In the genomic region with DNA sequence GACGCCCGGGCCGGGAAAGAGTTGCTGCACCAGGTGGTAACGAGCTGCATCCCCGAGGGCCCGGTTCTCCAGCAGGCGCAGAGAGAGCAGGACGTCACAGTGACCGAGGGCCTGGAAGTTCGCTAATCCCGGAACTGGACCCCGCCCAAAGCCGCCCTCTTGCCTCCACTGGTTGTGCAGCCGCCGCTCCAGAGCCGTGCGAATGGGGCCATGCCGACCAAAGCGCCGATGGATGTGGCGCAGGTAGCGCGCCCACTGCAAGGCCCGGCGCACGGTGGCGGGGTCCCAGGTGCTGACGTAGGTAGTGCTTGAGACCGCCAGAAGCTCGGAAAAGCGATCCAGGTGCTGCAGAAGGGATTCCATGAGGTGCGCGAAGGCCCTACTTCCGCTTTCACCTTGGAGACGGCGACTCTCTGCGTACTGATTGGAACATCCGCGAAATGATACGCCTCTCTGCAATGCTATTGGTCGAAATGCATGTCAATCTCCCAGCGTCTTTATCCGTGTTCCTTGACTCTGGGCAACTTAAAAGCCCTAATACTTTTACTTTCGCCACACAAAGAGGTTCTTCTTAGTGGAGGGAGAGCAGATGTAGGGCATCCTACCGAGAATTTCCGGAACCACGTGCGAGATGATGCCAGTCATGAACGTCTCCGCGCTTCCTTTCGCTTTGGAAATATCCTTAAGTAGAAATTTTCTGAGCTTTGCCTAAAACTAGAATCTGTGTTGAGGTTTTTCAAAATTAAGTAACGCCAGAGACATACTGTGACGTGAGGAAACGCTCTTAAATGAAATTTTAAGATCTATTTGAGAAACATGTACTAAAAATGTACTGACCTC, we compare ENCODE assay signal across 1 cellular context.
TF ChIP-seq lines count a peak whose summit lies in the region.

A gene with protein sequence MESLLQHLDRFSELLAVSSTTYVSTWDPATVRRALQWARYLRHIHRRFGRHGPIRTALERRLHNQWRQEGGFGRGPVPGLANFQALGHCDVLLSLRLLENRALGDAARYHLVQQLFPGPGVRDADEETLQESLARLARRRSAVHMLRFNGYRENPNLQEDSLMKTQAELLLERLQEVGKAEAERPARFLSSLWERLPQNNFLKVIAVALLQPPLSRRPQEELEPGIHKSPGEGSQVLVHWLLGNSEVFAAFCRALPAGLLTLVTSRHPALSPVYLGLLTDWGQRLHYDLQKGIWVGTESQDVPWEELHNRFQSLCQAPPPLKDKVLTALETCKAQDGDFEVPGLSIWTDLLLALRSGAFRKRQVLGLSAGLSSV (minus strand): TSS at position 376 of the 840 bp plus-strand sequence. CDS start 13 bp downstream, at position 363.

TF ChIP-seq in HepG2, 621 proteins besides CTCF, POLR2A, EP300 and RAD21 (continued from another document and continues in another):
- TF ChIP-seq, protein P1, sequence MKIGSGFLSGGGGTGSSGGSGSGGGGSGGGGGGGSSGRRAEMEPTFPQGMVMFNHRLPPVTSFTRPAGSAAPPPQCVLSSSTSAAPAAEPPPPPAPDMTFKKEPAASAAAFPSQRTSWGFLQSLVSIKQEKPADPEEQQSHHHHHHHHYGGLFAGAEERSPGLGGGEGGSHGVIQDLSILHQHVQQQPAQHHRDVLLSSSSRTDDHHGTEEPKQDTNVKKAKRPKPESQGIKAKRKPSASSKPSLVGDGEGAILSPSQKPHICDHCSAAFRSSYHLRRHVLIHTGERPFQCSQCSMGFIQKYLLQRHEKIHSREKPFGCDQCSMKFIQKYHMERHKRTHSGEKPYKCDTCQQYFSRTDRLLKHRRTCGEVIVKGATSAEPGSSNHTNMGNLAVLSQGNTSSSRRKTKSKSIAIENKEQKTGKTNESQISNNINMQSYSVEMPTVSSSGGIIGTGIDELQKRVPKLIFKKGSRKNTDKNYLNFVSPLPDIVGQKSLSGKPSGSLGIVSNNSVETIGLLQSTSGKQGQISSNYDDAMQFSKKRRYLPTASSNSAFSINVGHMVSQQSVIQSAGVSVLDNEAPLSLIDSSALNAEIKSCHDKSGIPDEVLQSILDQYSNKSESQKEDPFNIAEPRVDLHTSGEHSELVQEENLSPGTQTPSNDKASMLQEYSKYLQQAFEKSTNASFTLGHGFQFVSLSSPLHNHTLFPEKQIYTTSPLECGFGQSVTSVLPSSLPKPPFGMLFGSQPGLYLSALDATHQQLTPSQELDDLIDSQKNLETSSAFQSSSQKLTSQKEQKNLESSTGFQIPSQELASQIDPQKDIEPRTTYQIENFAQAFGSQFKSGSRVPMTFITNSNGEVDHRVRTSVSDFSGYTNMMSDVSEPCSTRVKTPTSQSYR (CRISPR knock-in tag; IDR thresholded peaks at IDR 0.05; ENCODE audit: borderline replicate concordance) = peak; percentile 9; the same call in 1 of the 2 replicates
- TF ChIP-seq ASH2L (IDR thresholded peaks at IDR 0.05; ENCODE audit: insufficient read length, low read depth, low read length) = peak; percentile 93
- TF ChIP-seq, protein P2, sequence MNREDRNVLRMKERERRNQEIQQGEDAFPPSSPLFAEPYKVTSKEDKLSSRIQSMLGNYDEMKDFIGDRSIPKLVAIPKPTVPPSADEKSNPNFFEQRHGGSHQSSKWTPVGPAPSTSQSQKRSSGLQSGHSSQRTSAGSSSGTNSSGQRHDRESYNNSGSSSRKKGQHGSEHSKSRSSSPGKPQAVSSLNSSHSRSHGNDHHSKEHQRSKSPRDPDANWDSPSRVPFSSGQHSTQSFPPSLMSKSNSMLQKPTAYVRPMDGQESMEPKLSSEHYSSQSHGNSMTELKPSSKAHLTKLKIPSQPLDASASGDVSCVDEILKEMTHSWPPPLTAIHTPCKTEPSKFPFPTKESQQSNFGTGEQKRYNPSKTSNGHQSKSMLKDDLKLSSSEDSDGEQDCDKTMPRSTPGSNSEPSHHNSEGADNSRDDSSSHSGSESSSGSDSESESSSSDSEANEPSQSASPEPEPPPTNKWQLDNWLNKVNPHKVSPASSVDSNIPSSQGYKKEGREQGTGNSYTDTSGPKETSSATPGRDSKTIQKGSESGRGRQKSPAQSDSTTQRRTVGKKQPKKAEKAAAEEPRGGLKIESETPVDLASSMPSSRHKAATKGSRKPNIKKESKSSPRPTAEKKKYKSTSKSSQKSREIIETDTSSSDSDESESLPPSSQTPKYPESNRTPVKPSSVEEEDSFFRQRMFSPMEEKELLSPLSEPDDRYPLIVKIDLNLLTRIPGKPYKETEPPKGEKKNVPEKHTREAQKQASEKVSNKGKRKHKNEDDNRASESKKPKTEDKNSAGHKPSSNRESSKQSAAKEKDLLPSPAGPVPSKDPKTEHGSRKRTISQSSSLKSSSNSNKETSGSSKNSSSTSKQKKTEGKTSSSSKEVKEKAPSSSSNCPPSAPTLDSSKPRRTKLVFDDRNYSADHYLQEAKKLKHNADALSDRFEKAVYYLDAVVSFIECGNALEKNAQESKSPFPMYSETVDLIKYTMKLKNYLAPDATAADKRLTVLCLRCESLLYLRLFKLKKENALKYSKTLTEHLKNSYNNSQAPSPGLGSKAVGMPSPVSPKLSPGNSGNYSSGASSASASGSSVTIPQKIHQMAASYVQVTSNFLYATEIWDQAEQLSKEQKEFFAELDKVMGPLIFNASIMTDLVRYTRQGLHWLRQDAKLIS (CRISPR knock-in tag; IDR thresholded peaks at IDR 0.05) = no peak
- 0 out of 2 replicates have a peak, but pooled peaks have one; percentile 10 for TF ChIP-seq HOXA9 (CRISPR knock-in tag; IDR thresholded peaks at IDR 0.05; ENCODE audit: borderline replicate concordance)
- TF ChIP-seq, protein P3, sequence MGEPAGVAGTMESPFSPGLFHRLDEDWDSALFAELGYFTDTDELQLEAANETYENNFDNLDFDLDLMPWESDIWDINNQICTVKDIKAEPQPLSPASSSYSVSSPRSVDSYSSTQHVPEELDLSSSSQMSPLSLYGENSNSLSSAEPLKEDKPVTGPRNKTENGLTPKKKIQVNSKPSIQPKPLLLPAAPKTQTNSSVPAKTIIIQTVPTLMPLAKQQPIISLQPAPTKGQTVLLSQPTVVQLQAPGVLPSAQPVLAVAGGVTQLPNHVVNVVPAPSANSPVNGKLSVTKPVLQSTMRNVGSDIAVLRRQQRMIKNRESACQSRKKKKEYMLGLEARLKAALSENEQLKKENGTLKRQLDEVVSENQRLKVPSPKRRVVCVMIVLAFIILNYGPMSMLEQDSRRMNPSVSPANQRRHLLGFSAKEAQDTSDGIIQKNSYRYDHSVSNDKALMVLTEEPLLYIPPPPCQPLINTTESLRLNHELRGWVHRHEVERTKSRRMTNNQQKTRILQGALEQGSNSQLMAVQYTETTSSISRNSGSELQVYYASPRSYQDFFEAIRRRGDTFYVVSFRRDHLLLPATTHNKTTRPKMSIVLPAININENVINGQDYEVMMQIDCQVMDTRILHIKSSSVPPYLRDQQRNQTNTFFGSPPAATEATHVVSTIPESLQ (CRISPR knock-in tag; conservative IDR thresholded peaks at IDR 0.05) = no peak
- no peak for TF ChIP-seq THYN1 (CRISPR knock-in tag; IDR thresholded peaks at IDR 0.05; ENCODE audit: borderline replicate concordance, low read depth)
- no peak for TF ChIP-seq KDM1A (CRISPR knock-in tag; IDR thresholded peaks at IDR 0.05)
- TF ChIP-seq HNF4G (IDR thresholded peaks at IDR 0.05; ENCODE audit: borderline replicate concordance, low read depth, low read length) = no peak; the same call in 1 of the 2 replicates
- TF ChIP-seq HNF4G (CRISPR knock-in tag; IDR thresholded peaks at IDR 0.05; ENCODE audit: borderline replicate concordance, low read depth) = no peak
- TF ChIP-seq HNRNPK (IDR thresholded peaks at IDR 0.05; ENCODE audit: low read depth, low read length, poor library complexity, severe bottlenecking) = no peak
- TF ChIP-seq TRIM24 (CRISPR knock-in tag; IDR thresholded peaks at IDR 0.05) = no peak
- no peak for TF ChIP-seq ZIK1 (CRISPR knock-in tag; IDR thresholded peaks at IDR 0.05; ENCODE audit: borderline replicate concordance, low read depth)
- no peak; the same call in 1 of the 2 replicates for TF ChIP-seq ZSCAN31 (CRISPR knock-in tag; IDR thresholded peaks at IDR 0.05; ENCODE audit: low read depth)
- no peak; the same call in 1 of the 2 replicates for TF ChIP-seq ZNF703 (CRISPR knock-in tag; IDR thresholded peaks at IDR 0.05; ENCODE audit: borderline replicate concordance)
- no peak for TF ChIP-seq HMG20A (CRISPR knock-in tag; IDR thresholded peaks at IDR 0.05; ENCODE audit: borderline replicate concordance)
- TF ChIP-seq, protein P4, sequence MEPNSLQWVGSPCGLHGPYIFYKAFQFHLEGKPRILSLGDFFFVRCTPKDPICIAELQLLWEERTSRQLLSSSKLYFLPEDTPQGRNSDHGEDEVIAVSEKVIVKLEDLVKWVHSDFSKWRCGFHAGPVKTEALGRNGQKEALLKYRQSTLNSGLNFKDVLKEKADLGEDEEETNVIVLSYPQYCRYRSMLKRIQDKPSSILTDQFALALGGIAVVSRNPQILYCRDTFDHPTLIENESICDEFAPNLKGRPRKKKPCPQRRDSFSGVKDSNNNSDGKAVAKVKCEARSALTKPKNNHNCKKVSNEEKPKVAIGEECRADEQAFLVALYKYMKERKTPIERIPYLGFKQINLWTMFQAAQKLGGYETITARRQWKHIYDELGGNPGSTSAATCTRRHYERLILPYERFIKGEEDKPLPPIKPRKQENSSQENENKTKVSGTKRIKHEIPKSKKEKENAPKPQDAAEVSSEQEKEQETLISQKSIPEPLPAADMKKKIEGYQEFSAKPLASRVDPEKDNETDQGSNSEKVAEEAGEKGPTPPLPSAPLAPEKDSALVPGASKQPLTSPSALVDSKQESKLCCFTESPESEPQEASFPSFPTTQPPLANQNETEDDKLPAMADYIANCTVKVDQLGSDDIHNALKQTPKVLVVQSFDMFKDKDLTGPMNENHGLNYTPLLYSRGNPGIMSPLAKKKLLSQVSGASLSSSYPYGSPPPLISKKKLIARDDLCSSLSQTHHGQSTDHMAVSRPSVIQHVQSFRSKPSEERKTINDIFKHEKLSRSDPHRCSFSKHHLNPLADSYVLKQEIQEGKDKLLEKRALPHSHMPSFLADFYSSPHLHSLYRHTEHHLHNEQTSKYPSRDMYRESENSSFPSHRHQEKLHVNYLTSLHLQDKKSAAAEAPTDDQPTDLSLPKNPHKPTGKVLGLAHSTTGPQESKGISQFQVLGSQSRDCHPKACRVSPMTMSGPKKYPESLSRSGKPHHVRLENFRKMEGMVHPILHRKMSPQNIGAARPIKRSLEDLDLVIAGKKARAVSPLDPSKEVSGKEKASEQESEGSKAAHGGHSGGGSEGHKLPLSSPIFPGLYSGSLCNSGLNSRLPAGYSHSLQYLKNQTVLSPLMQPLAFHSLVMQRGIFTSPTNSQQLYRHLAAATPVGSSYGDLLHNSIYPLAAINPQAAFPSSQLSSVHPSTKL (CRISPR knock-in tag; IDR thresholded peaks at IDR 0.05) = peak; percentile 38; the same call in 1 of the 2 replicates
- peak; percentile 47; the same call in 1 of the 2 replicates for TF ChIP-seq ZBTB7B (CRISPR knock-in tag; IDR thresholded peaks at IDR 0.05)
- TF ChIP-seq NFATC3 (CRISPR knock-in tag; IDR thresholded peaks at IDR 0.05) = no peak
- 0 out of 2 replicates have a peak, but pooled peaks have one; percentile 47 for TF ChIP-seq NAIF1 (CRISPR knock-in tag; IDR thresholded peaks at IDR 0.05; ENCODE audit: borderline replicate concordance)
- TF ChIP-seq, protein P5, sequence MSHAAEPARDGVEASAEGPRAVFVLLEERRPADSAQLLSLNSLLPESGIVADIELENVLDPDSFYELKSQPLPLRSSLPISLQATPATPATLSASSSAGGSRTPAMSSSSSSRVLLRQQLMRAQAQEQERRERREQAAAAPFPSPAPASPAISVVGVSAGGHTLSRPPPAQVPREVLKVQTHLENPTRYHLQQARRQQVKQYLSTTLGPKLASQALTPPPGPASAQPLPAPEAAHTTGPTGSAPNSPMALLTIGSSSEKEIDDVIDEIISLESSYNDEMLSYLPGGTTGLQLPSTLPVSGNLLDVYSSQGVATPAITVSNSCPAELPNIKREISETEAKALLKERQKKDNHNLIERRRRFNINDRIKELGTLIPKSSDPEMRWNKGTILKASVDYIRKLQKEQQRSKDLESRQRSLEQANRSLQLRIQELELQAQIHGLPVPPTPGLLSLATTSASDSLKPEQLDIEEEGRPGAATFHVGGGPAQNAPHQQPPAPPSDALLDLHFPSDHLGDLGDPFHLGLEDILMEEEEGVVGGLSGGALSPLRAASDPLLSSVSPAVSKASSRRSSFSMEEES (CRISPR knock-in tag; IDR thresholded peaks at IDR 0.05) = peak; percentile 20; the same call in 1 of the 2 replicates
- TF ChIP-seq ZNF430 (CRISPR knock-in tag; IDR thresholded peaks at IDR 0.05) = 0 out of 2 replicates have a peak, but pooled peaks have one; percentile 24
- no peak for TF ChIP-seq ZNF230 (CRISPR knock-in tag; IDR thresholded peaks at IDR 0.05)
- TF ChIP-seq U2AF1 (optimal IDR thresholded peaks at IDR 0.05; ENCODE audit: low read depth, low read length) = no peak
- TF ChIP-seq CHD2 (IDR thresholded peaks at IDR 0.05; ENCODE audit: low read depth, low read length) = no peak
- no peak for TF ChIP-seq ZNF251 (CRISPR knock-in tag; IDR thresholded peaks at IDR 0.05)
- no peak for TF ChIP-seq NFIB (CRISPR knock-in tag; IDR thresholded peaks at IDR 0.05; ENCODE audit: borderline replicate concordance)
- TF ChIP-seq, protein P6, sequence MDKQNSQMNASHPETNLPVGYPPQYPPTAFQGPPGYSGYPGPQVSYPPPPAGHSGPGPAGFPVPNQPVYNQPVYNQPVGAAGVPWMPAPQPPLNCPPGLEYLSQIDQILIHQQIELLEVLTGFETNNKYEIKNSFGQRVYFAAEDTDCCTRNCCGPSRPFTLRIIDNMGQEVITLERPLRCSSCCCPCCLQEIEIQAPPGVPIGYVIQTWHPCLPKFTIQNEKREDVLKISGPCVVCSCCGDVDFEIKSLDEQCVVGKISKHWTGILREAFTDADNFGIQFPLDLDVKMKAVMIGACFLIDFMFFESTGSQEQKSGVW (CRISPR knock-in tag; IDR thresholded peaks at IDR 0.05; ENCODE audit: borderline replicate concordance) = no peak
- TF ChIP-seq, protein P7, sequence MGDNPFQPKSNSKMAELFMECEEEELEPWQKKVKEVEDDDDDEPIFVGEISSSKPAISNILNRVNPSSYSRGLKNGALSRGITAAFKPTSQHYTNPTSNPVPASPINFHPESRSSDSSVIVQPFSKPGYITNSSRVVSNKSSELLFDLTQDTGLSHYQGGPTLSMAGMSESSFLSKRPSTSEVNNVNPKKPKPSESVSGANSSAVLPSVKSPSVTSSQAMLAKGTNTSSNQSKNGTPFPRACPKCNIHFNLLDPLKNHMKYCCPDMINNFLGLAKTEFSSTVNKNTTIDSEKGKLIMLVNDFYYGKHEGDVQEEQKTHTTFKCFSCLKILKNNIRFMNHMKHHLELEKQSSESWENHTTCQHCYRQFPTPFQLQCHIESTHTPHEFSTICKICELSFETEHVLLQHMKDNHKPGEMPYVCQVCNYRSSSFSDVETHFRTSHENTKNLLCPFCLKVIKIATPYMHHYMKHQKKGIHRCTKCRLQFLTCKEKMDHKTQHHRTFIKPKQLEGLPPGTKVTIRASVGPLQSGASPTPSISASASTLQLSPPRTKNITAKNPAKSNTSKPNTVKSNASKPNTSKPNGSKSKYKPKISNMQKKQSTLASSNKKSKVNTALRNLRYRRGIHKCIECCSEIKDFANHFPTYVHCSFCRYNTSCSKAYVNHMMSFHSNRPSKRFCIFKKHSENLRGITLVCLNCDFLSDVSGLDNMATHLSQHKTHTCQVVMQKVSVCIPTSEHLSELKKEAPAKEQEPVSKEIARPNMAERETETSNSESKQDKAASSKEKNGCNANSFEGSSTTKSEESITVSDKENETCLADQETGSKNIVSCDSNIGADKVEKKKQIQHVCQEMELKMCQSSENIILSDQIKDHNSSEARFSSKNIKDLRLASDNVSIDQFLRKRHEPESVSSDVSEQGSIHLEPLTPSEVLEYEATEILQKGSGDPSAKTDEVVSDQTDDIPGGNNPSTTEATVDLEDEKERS (CRISPR knock-in tag; IDR thresholded peaks at IDR 0.05) = no peak
- no peak for TF ChIP-seq SATB2 (CRISPR knock-in tag; IDR thresholded peaks at IDR 0.05)
